ENCODE assay signal across 16 cellular contexts in the genomic region with DNA sequence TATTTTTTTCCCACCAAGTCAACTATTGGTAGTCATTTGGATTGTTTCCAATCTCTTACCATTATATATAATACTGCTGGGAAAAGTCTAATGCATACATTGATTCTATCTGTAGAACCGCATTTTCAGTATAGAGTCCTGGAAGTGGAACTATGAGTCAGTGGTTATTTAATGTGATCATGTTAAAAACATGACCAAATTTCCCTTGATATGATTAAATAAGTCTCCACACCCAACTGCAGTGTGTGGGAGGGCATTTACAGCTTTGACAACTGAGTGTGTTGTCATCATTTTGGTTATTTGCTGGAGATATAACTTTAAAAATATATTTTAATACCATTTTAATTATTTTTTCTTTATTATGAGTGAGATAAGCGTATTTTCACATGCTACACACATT.
DNase-seq lines count a peak whose midpoint lies in the region; ATAC-seq, FAIRE-seq and TF ChIP-seq lines count a peak whose summit lies in the region.
"Had no signal": no experiment of that assay in that cellular context is flagged by ENCODE, and none has a peak within 500 bp of the region (broad histone marks: within the 10 kb centered on the region; RNA-seq: fewer than 3 reads in every experiment).

No MANE protein-coding gene starts in this region.

- H3K4me2 ChIP-seq in PC-3 (ENCODE audit: low read length) (peak overlapping the region; percentile 64), astrocyte (ENCODE audit: low read length) (no peak overlapping the region)

- DNase-seq in HT-29 (ENCODE audit: low spot score) (peak; percentile 20), PC-3 (peak; percentile 69), astrocyte (ENCODE audit: low read depth) (no peak), non-pigmented ciliary epithelial cell (ENCODE audit: low read depth) (peak; percentile 8), AG08396 (ENCODE audit: low spot score) (no peak)
- DNase-seq: 8988T; C1 segment of cervical spinal cord; Calu3; CD4-positive, alpha-beta T cell; DMS 273 treated with DMSO at 0.1 percent for 48 hours; HCEC 1CT; HFFc6 had no signal

- no peaks in the 10 kb centered on the region for H3K36me3 Mint-ChIP-seq in astrocyte (ENCODE audit: low read depth, unreplicated experiment)

- no peaks in the 10 kb centered on the region for H3K9me2 ChIP-seq in PC-3 (replicated peaks; ENCODE audit: low read length)

- H3K4me3 ChIP-seq in PC-3 (ENCODE audit: low read length): no peak overlapping the region
- no peak overlapping the region for H3K4me3 ChIP-seq in astrocyte (ENCODE audit: insufficient read depth, low read depth, low read length)

- peaks cover 39% of the 10 kb centered on the region for H3K4me1 Mint-ChIP-seq in astrocyte (ENCODE audit: low read depth, unreplicated experiment)
- H3K4me1 Mint-ChIP-seq: B cell, IgD-negative memory B cell had no signal

- H3K79me2 ChIP-seq in PC-3 (ENCODE audit: low read length) (no peaks in the 10 kb centered on the region), astrocyte (ENCODE audit: insufficient read depth, low read length) (no peaks in the 10 kb centered on the region)

- peak overlapping the region; percentile 97 for H3K27ac Mint-ChIP-seq in astrocyte (ENCODE audit: unreplicated experiment)
- H3K27ac Mint-ChIP-seq: B cell; CD4-positive, alpha-beta T cell; HFFc6; IgD-negative memory B cell had no signal

- H3K27me3 Mint-ChIP-seq in astrocyte (ENCODE audit: low read depth, unreplicated experiment): no peaks in the 10 kb centered on the region
- H3K27me3 Mint-ChIP-seq: B cell; CD4-positive, alpha-beta T cell; IgD-negative memory B cell had no signal

- H2AFZ ChIP-seq in PC-3 (ENCODE audit: low read length): no peak overlapping the region
- H2AFZ ChIP-seq in astrocyte (ENCODE audit: low read depth, low read length): no peak overlapping the region

- ATAC-seq in PC-3 (peak; percentile 21; the same call in 1 of the 2 replicates), HG02610 (IDR thresholded peaks at IDR 0.05; ENCODE audit: unreplicated experiment) (no peak), HG02840 (IDR thresholded peaks at IDR 0.05; ENCODE audit: low FRiP score, unreplicated experiment) (no peak)

- H3K27me3 ChIP-seq in PC-3 (ENCODE audit: low read length) (no peaks in the 10 kb centered on the region), astrocyte (ENCODE audit: insufficient read depth, low read length) (no peaks in the 10 kb centered on the region)

- H3K4me1 ChIP-seq in PC-3 (ENCODE audit: insufficient read depth, low read length) (peaks cover 34% of the 10 kb centered on the region), astrocyte (ENCODE audit: insufficient read depth, low read length) (no peaks in the 10 kb centered on the region)

- no peak for FAIRE-seq in astrocyte (lab: Jason Lieb, UNC)

- H3F3A ChIP-seq in PC-3 (ENCODE audit: low read length, unreplicated experiment): no peaks in the 10 kb centered on the region

- POLR2A ChIA-PET in PC-3 (lab: Charles Lee; ENCODE audit: unreplicated experiment): no interaction called here

- H3K27ac ChIP-seq in PC-3 (ENCODE audit: low read length) (peak overlapping the region; percentile 97), astrocyte (ENCODE audit: low read depth, low read length) (no peak overlapping the region)

- H4K20me1 ChIP-seq in PC-3 (ENCODE audit: low read length): no peaks in the 10 kb centered on the region
- no peaks in the 10 kb centered on the region for H4K20me1 ChIP-seq in astrocyte (ENCODE audit: insufficient read depth, low read length)

- H3K36me3 ChIP-seq in PC-3 (ENCODE audit: low read depth, low read length) (no peaks in the 10 kb centered on the region), astrocyte (ENCODE audit: insufficient read depth, low read length) (no peaks in the 10 kb centered on the region)

- H3K9ac ChIP-seq in PC-3 (ENCODE audit: low read length): peak overlapping the region; percentile 74
- H3K9ac ChIP-seq in astrocyte (ENCODE audit: low read length): no peak overlapping the region

- H3K9me3 Mint-ChIP-seq in astrocyte (ENCODE audit: unreplicated experiment): peaks cover 2% of the 10 kb centered on the region
- H3K9me3 Mint-ChIP-seq: IgD-negative memory B cell had no signal

- H3K9me3 ChIP-seq in PC-3 (ENCODE audit: low read length) (no peaks in the 10 kb centered on the region), astrocyte (ENCODE audit: insufficient read depth, low read depth, low read length) (no peaks in the 10 kb centered on the region)

- intact Hi-C loops in PC-3 (cut with micrococcal nuclease): no loop called here

- no TSS peak for BruUV-seq in PC-3 (replicated peaks; lab: Mats Ljungman, UMichigan)

- H3K4me3 Mint-ChIP-seq in astrocyte (ENCODE audit: unreplicated experiment): no peak overlapping the region
- H3K4me3 Mint-ChIP-seq: B cell; CD4-positive, alpha-beta T cell; HFFc6; IgD-negative memory B cell had no signal

- CTCF ChIA-PET in PC-3 (lab: Charles Lee): no interaction called here

- no peak for TF ChIP-seq CTCF in PC-3 (conservative IDR thresholded peaks at IDR 0.05; ENCODE audit: low read depth, low read length)
- TF ChIP-seq CTCF in astrocyte (IDR thresholded peaks at IDR 0.05; ENCODE audit: insufficient read depth, low read depth, low read length): no peak

Comparison
In these comparisons a context has a peak if more than half of its experiments do, and no peak if none do; other contexts are left out.
1. DNase-seq: peak in HT-29 (single experiment), PC-3 (single experiment) and non-pigmented ciliary epithelial cell (single experiment); none in astrocyte (single experiment) and AG08396 (single experiment).